ENCODE assay signal across 12 cellular contexts in genomic region chr20:25194333-25194972, GRCh38. TPM values are rescaled to one million over a fixed set of nuclear protein-coding genes. Genes with fewer than 3 reads are reported as not detected.
DNase-seq lines count a peak whose midpoint lies in the region; ATAC-seq and TF ChIP-seq lines count a peak whose summit lies in the region.
"Had no signal": no experiment of that assay in that cellular context is flagged by ENCODE, and none has a peak within 500 bp of the region (broad histone marks: within the 10 kb centered on the region; RNA-seq: fewer than 3 reads in every experiment).

No MANE protein-coding gene starts in this region.

- H3K36me3 Mint-ChIP-seq in activated T-helper 2 cell treated with anti-CD3 and anti-CD28 coated beads, Interferon-gamma antibody, Interleukin-2, Interleukin-4, amounts not matched to agents 10 μg/mL and 5 μg/mL and 100 μg/mL, durations not matched to agents 14 hours and 24 hours and 36 hours (ENCODE audit: low read depth): peaks cover 18% of the 10 kb centered on the region
- H3K36me3 Mint-ChIP-seq in natural killer cell treated with Interleukin-12 subunit alpha and Interleukin-12 subunit beta and Interleukin-15 and Interleukin-18, amount 100 ng/mL, for 72 hours: no peaks in the 10 kb centered on the region

- WGBS in right cardiac atrium: 90% methylated on average over 18 of the region's 18 CpGs

- peaks cover 18% of the 10 kb centered on the region for H3K4me1 Mint-ChIP-seq in activated T-helper 2 cell treated with anti-CD3 and anti-CD28 coated beads, Interferon-gamma antibody, Interleukin-2, Interleukin-4, amounts not matched to agents 10 μg/mL and 5 μg/mL and 100 μg/mL, durations not matched to agents 14 hours and 24 hours and 36 hours (ENCODE audit: low read depth)
- H3K4me1 Mint-ChIP-seq in natural killer cell treated with Interleukin-12 subunit alpha and Interleukin-12 subunit beta and Interleukin-15 and Interleukin-18, amount 100 ng/mL, for 72 hours (ENCODE audit: low read depth in 2 of 2): peaks cover 17 to 21% of the 10 kb centered on the region in 2 donors

- no peaks in the 10 kb centered on the region for H3K9me3 ChIP-seq in right cardiac atrium (ENCODE audit: control insufficient read depth, low read length)
- H3K9me3 ChIP-seq in uterus: no peaks in the 10 kb centered on the region
- H3K9me3 ChIP-seq: esophagus squamous epithelium had no signal

- no peaks in the 10 kb centered on the region for H3K9me3 Mint-ChIP-seq in activated T-helper 2 cell treated with anti-CD3 and anti-CD28 coated beads, Interferon-gamma antibody, Interleukin-2, Interleukin-4, amounts not matched to agents 10 μg/mL and 5 μg/mL and 100 μg/mL, durations not matched to agents 14 hours and 24 hours and 36 hours
- no peaks in the 10 kb centered on the region for H3K9me3 Mint-ChIP-seq in natural killer cell treated with Interleukin-12 subunit alpha and Interleukin-12 subunit beta and Interleukin-15 and Interleukin-18, amount 100 ng/mL, for 72 hours

- H3K27ac Mint-ChIP-seq in activated T-helper 2 cell treated with anti-CD3 and anti-CD28 coated beads, Interferon-gamma antibody, Interleukin-2, Interleukin-4, amounts not matched to agents 10 μg/mL and 5 μg/mL and 100 μg/mL, durations not matched to agents 14 hours and 24 hours and 36 hours: no peak overlapping the region
- peak overlapping the region; percentile 55 to 88 for H3K27ac Mint-ChIP-seq in natural killer cell treated with Interleukin-12 subunit alpha and Interleukin-12 subunit beta and Interleukin-15 and Interleukin-18, amount 100 ng/mL, for 72 hours

- TF ChIP-seq POLR2A in uterus (IDR thresholded peaks at IDR 0.05): no peak

- H3K36me3 ChIP-seq in uterus (no peaks in the 10 kb centered on the region), H7 (replicated peaks; ENCODE audit: control insufficient read depth, insufficient read depth, low read length) (no peaks in the 10 kb centered on the region)
- H3K36me3 ChIP-seq: esophagus squamous epithelium had no signal

- peaks cover 10% of the 10 kb centered on the region for H3K27me3 Mint-ChIP-seq in activated T-helper 2 cell treated with anti-CD3 and anti-CD28 coated beads, Interferon-gamma antibody, Interleukin-2, Interleukin-4, amounts not matched to agents 10 μg/mL and 5 μg/mL and 100 μg/mL, durations not matched to agents 14 hours and 24 hours and 36 hours (ENCODE audit: low read depth)
- H3K27me3 Mint-ChIP-seq in natural killer cell treated with Interleukin-12 subunit alpha and Interleukin-12 subunit beta and Interleukin-15 and Interleukin-18, amount 100 ng/mL, for 72 hours: peaks cover 5 to 7% of the 10 kb centered on the region in 2 donors

- H3K4me3 ChIP-seq in right cardiac atrium (ENCODE audit: low read length) (no peak overlapping the region), uterus (no peak overlapping the region), H7 (ENCODE audit: insufficient read depth, low read depth, low read length) (no peak overlapping the region)

- intact Hi-C loops in right cardiac atrium (cut with DNase I): loop anchor here in 2 of 4 donors (10.0 kb wide), 3 partner anchors 60 to 200 kb away; partner anchors contain the start of gene APMAP (in 1 of the 2)
- intact Hi-C loops in left ventricle myocardium superior (cut with micrococcal nuclease): loop anchor here (10.0 kb wide), 2 partner anchors 60 to 200 kb away; partner anchors contain the start of gene APMAP
- intact Hi-C loops in activated T-helper 2 cell treated with anti-CD3 and anti-CD28 coated beads, Interferon-gamma antibody, Interleukin-2, Interleukin-4, amounts not matched to agents 10 μg/mL and 5 μg/mL and 100 μg/mL, durations not matched to agents 14 hours and 24 hours and 36 hours (cut with micrococcal nuclease): no loop called here
- intact Hi-C loops in uterus (cut with DNase I; ENCODE audit: low total_unique reads): no loop called here

- H3K4me3 Mint-ChIP-seq in activated T-helper 2 cell treated with anti-CD3 and anti-CD28 coated beads, Interferon-gamma antibody, Interleukin-2, Interleukin-4, amounts not matched to agents 10 μg/mL and 5 μg/mL and 100 μg/mL, durations not matched to agents 14 hours and 24 hours and 36 hours (ENCODE audit: low read depth): peak overlapping the region; percentile 94
- peak overlapping the region; percentile 94 for H3K4me3 Mint-ChIP-seq in natural killer cell treated with Interleukin-12 subunit alpha and Interleukin-12 subunit beta and Interleukin-15 and Interleukin-18, amount 100 ng/mL, for 72 hours

- no peak for ATAC-seq in right cardiac atrium
- ATAC-seq in left ventricle myocardium superior: no peak
- no peak for ATAC-seq in natural killer cell treated with Interleukin-12 subunit alpha and Interleukin-12 subunit beta and Interleukin-15 and Interleukin-18, amount 100 ng/mL, for 72 hours

- H3K27me3 ChIP-seq in right cardiac atrium (ENCODE audit: control insufficient read depth, insufficient read depth): no peaks in the 10 kb centered on the region
- H3K27me3 ChIP-seq in uterus: no peaks in the 10 kb centered on the region
- peaks cover 5% of the 10 kb centered on the region for H3K27me3 ChIP-seq in H7 (ENCODE audit: control insufficient read depth, insufficient read depth, low read length)
- H3K27me3 ChIP-seq: esophagus squamous epithelium had no signal

- DNase-seq in right cardiac atrium (peak in 2 of 3 donors; percentile 36 to 67), left ventricle myocardium superior (no peak), uterus (no peak), H7 (no peak), NCI-H2171 treated with DMSO at 0.1 percent for 48 hours (lab: John Stamatoyannopoulos, UW) (no peak), NCI-H1092 treated with DMSO at 0.1 percent for 48 hours (lab: John Stamatoyannopoulos, UW) (no peak)
- DNase-seq in activated T-helper 2 cell treated with anti-CD3 and anti-CD28 coated beads, Interferon-gamma antibody, Interleukin-2, Interleukin-4, amounts not matched to agents 10 μg/mL and 5 μg/mL and 100 μg/mL, durations not matched to agents 14 hours and 24 hours and 36 hours (ENCODE audit: low spot score): no peak
- no peak for DNase-seq in natural killer cell treated with Interleukin-12 subunit alpha and Interleukin-12 subunit beta and Interleukin-15 and Interleukin-18, amount 100 ng/mL, for 72 hours (ENCODE audit: low spot score)
- DNase-seq: kidney, NCI-H1048, PC-3 had no signal

- H3K27ac ChIP-seq in right cardiac atrium (ENCODE audit: low read length) (no peak overlapping the region), uterus (peak overlapping the region; percentile 87 to 88)

- H3K4me1 ChIP-seq in right cardiac atrium (ENCODE audit: control insufficient read depth, insufficient read depth, low read length): peaks cover 17% of the 10 kb centered on the region
- no peaks in the 10 kb centered on the region for H3K4me1 ChIP-seq in uterus

- no peak for TF ChIP-seq CTCF in uterus (IDR thresholded peaks at IDR 0.05)

RNA-seq across cellular contexts. Expression of gene ENTPD6, which starts 1.1 kb away (rescaled TPM):
- total RNA-seq in right cardiac atrium (100 to 1,000 TPM; 102 to 132 (median 127) TPM), left ventricle myocardium superior (130 TPM), uterus (10 to 100 TPM; 20.7 to 47.2 (median 30.7) TPM)
- polyA plus RNA-seq in right cardiac atrium: 146 TPM
- total RNA-seq in activated T-helper 2 cell treated with anti-CD3 and anti-CD28 coated beads, Interferon-gamma antibody, Interleukin-2, Interleukin-4, amounts not matched to agents 10 μg/mL and 5 μg/mL and 100 μg/mL, durations not matched to agents 14 hours and 24 hours and 36 hours: 48.8 and 49.1 TPM in 2 replicates
- 10 to 100 TPM; 24.9 to 58.7 TPM for total RNA-seq in natural killer cell treated with Interleukin-12 subunit alpha and Interleukin-12 subunit beta and Interleukin-15 and Interleukin-18, amount 100 ng/mL, for 72 hours
- total RNA-seq in H7 (2014; rRNA removed; shearing (Covaris generic)): 45.4 and 51.2 TPM in 2 replicates

RNA-seq across cellular contexts. Expression of gene PYGB, which starts 53.4 kb away (rescaled TPM):
- 100 to 1,000 TPM; 154 to 219 (median 194) TPM for total RNA-seq in right cardiac atrium
- 136 TPM for polyA plus RNA-seq in right cardiac atrium
- total RNA-seq in left ventricle myocardium superior: 205 TPM
- 34.5 and 37.1 TPM in 2 replicates for total RNA-seq in activated T-helper 2 cell treated with anti-CD3 and anti-CD28 coated beads, Interferon-gamma antibody, Interleukin-2, Interleukin-4, amounts not matched to agents 10 μg/mL and 5 μg/mL and 100 μg/mL, durations not matched to agents 14 hours and 24 hours and 36 hours
- total RNA-seq in natural killer cell treated with Interleukin-12 subunit alpha and Interleukin-12 subunit beta and Interleukin-15 and Interleukin-18, amount 100 ng/mL, for 72 hours: 10 to 100 TPM; 35.9 to 40.4 TPM
- 10 to 100 TPM; 26.2 to 87.9 (median 49.8) TPM for total RNA-seq in uterus
- total RNA-seq in H7 (2014; rRNA removed; shearing (Covaris generic)): 52.0 and 57.1 TPM in 2 replicates

Comparison
In these comparisons a context has a peak if more than half of its experiments do, and no peak if none do; other contexts are left out.
1. DNase-seq: peak in right cardiac atrium (2 of 3); none in left ventricle myocardium superior (single experiment), activated T-helper 2 cell treated with anti-CD3 and anti-CD28 coated beads, Interferon-gamma antibody, Interleukin-2, Interleukin-4, amounts not matched to agents 10 μg/mL and 5 μg/mL and 100 μg/mL, durations not matched to agents 14 hours and 24 hours and 36 hours (single experiment), natural killer cell treated with Interleukin-12 subunit alpha and Interleukin-12 subunit beta and Interleukin-15 and Interleukin-18, amount 100 ng/mL, for 72 hours (single experiment), uterus (0 of 2), H7 (single experiment), NCI-H2171 treated with DMSO at 0.1 percent for 48 hours (single experiment) and NCI-H1092 treated with DMSO at 0.1 percent for 48 hours (single experiment).